Comparison of ENCODE assay signal across 3 cellular contexts in the genomic region with DNA sequence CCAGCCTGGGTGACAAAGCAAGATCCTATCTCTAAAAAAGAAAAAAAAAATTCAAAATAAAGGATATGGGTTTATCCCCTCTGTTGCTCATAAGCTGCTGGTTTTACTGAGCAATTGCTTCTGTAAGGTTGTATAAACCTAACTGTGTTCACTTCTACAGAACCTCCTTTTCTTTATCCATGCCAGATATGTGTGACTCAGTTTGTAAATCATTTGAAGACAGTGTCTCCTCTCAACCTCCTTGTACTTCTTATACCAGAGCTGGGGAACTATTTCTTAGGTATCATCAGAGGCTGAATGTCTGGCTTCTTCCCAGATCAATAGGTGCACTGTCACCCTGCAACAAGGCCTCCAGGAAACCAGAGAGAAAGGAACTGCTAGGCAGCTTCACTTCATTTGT.
TF ChIP-seq lines count a peak whose summit lies in the region.

No MANE protein-coding gene starts in this region.

TF ChIP-seq in SK-N-SH, 30 proteins besides CTCF, POLR2A, EP300 and RAD21 (continued from another document and continues in another):
- TF ChIP-seq, protein P1, sequence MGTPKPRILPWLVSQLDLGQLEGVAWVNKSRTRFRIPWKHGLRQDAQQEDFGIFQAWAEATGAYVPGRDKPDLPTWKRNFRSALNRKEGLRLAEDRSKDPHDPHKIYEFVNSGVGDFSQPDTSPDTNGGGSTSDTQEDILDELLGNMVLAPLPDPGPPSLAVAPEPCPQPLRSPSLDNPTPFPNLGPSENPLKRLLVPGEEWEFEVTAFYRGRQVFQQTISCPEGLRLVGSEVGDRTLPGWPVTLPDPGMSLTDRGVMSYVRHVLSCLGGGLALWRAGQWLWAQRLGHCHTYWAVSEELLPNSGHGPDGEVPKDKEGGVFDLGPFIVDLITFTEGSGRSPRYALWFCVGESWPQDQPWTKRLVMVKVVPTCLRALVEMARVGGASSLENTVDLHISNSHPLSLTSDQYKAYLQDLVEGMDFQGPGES (IDR thresholded peaks at IDR 0.05; ENCODE audit: low read depth, low read length): no peak
- TF ChIP-seq ELF1 (IDR thresholded peaks at IDR 0.05) (no peak), RCOR1 (IDR thresholded peaks at IDR 0.05; ENCODE audit: low read length) (no peak), MEF2A (IDR thresholded peaks at IDR 0.05; ENCODE audit: borderline replicate concordance, low read depth) (no peak), YY1 (IDR thresholded peaks at IDR 0.05; ENCODE audit: low read depth) (no peak), FOXJ3 (CRISPR knock-in tag; IDR thresholded peaks at IDR 0.05) (no peak)
- TF ChIP-seq, protein P2, sequence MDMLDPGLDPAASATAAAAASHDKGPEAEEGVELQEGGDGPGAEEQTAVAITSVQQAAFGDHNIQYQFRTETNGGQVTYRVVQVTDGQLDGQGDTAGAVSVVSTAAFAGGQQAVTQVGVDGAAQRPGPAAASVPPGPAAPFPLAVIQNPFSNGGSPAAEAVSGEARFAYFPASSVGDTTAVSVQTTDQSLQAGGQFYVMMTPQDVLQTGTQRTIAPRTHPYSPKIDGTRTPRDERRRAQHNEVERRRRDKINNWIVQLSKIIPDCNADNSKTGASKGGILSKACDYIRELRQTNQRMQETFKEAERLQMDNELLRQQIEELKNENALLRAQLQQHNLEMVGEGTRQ (IDR thresholded peaks at IDR 0.05; ENCODE audit: borderline replicate concordance, low read depth, low read length): no peak
- TF ChIP-seq, protein P3, sequence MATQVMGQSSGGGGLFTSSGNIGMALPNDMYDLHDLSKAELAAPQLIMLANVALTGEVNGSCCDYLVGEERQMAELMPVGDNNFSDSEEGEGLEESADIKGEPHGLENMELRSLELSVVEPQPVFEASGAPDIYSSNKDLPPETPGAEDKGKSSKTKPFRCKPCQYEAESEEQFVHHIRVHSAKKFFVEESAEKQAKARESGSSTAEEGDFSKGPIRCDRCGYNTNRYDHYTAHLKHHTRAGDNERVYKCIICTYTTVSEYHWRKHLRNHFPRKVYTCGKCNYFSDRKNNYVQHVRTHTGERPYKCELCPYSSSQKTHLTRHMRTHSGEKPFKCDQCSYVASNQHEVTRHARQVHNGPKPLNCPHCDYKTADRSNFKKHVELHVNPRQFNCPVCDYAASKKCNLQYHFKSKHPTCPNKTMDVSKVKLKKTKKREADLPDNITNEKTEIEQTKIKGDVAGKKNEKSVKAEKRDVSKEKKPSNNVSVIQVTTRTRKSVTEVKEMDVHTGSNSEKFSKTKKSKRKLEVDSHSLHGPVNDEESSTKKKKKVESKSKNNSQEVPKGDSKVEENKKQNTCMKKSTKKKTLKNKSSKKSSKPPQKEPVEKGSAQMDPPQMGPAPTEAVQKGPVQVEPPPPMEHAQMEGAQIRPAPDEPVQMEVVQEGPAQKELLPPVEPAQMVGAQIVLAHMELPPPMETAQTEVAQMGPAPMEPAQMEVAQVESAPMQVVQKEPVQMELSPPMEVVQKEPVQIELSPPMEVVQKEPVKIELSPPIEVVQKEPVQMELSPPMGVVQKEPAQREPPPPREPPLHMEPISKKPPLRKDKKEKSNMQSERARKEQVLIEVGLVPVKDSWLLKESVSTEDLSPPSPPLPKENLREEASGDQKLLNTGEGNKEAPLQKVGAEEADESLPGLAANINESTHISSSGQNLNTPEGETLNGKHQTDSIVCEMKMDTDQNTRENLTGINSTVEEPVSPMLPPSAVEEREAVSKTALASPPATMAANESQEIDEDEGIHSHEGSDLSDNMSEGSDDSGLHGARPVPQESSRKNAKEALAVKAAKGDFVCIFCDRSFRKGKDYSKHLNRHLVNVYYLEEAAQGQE (IDR thresholded peaks at IDR 0.05; ENCODE audit: low read depth, low read length): no peak
- TF ChIP-seq, protein P4, sequence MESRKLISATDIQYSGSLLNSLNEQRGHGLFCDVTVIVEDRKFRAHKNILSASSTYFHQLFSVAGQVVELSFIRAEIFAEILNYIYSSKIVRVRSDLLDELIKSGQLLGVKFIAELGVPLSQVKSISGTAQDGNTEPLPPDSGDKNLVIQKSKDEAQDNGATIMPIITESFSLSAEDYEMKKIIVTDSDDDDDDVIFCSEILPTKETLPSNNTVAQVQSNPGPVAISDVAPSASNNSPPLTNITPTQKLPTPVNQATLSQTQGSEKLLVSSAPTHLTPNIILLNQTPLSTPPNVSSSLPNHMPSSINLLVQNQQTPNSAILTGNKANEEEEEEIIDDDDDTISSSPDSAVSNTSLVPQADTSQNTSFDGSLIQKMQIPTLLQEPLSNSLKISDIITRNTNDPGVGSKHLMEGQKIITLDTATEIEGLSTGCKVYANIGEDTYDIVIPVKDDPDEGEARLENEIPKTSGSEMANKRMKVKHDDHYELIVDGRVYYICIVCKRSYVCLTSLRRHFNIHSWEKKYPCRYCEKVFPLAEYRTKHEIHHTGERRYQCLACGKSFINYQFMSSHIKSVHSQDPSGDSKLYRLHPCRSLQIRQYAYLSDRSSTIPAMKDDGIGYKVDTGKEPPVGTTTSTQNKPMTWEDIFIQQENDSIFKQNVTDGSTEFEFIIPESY (IDR thresholded peaks at IDR 0.05; ENCODE audit: borderline replicate concordance, low read depth): no peak

TF ChIP-seq in K562, 482 proteins besides CTCF, POLR2A, EP300 and RAD21 (continued from another document):
- TF ChIP-seq, protein P5, sequence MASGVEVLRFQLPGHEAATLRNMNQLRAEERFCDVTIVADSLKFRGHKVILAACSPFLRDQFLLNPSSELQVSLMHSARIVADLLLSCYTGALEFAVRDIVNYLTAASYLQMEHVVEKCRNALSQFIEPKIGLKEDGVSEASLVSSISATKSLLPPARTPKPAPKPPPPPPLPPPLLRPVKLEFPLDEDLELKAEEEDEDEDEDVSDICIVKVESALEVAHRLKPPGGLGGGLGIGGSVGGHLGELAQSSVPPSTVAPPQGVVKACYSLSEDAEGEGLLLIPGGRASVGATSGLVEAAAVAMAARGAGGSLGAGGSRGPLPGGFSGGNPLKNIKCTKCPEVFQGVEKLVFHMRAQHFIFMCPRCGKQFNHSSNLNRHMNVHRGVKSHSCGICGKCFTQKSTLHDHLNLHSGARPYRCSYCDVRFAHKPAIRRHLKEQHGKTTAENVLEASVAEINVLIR (CRISPR knock-in tag; IDR thresholded peaks at IDR 0.05): no peak

TF ChIP-seq in neural cell, 6 proteins besides CTCF, POLR2A, EP300 and RAD21 (continued from another document):
- TF ChIP-seq, protein P3 (IDR thresholded peaks at IDR 0.05; ENCODE audit: borderline replicate concordance): no peak
